ENCODE assay signal across 24 cellular contexts in genomic region chr7:28237368-28237767, GRCh38. TPM values are rescaled to one million over a fixed set of nuclear protein-coding genes. Genes with fewer than 3 reads are reported as not detected.
A peak's percentile ranks its signal among the peaks of the same experiment; 100 is the strongest.
DNase-seq lines count a peak whose midpoint lies in the region; ATAC-seq, FAIRE-seq and TF ChIP-seq lines count a peak whose summit lies in the region.
"Had no signal": no experiment of that assay in that cellular context is flagged by ENCODE, and none has a peak within 500 bp of the region (broad histone marks: within the 10 kb centered on the region; RNA-seq: fewer than 3 reads in every experiment).

No MANE protein-coding gene starts in this region.

- H4K91ac ChIP-seq in H1 (replicated peaks; ENCODE audit: insufficient read length, low read length) = peak overlapping the region; percentile 92

- peak overlapping the region; percentile 74 for H3K27ac ChIP-seq in HUES48 (ENCODE audit: low read depth, low read length)
- H3K27ac ChIP-seq in H1 (ENCODE audit: low read depth, low read length) = no peak overlapping the region
- no peak overlapping the region for H3K27ac ChIP-seq in upper lobe of right lung
- H3K27ac ChIP-seq: GM23248, SJSA1 had no signal

- no peaks in the 10 kb centered on the region for H3K27me3 ChIP-seq in HUES48 (ENCODE audit: control insufficient read depth, insufficient read depth, low read length)
- H3K27me3 ChIP-seq in H1 (replicated peaks in 1 of 4; ENCODE audit: control insufficient read depth in 3 of 4, extremely low read depth in 1 of 4, insufficient read depth in 3 of 4, low read length in 3 of 4) = no peaks in the 10 kb centered on the region
- no peaks in the 10 kb centered on the region for H3K27me3 ChIP-seq in upper lobe of right lung
- H3K27me3 ChIP-seq: SJSA1 had no signal

- H2BK20ac ChIP-seq in H1 (ENCODE audit: low read length) = peak overlapping the region; percentile 91; the same call in 1 of the 2 replicates

- no peak overlapping the region for H3K4me2 ChIP-seq in H1 (ENCODE audit: insufficient read depth in 1 of 2, low read depth in 2 of 2, low read length in 2 of 2)

- TF ChIP-seq CTCF in H1 (IDR thresholded peaks at IDR 0.05; ENCODE audit: control extremely low read depth in 1 of 3, insufficient read depth in 1 of 3, low read depth in 1 of 3, low read length in 3 of 3) (no peak), upper lobe of right lung (IDR thresholded peaks at IDR 0.05) (no peak)

- no peak overlapping the region for H2AFZ ChIP-seq in H1 (ENCODE audit: low read length)
- H2AFZ ChIP-seq: GM23248 had no signal

- TF ChIP-seq POLR2A in H1 (IDR thresholded peaks at IDR 0.05; ENCODE audit: control extremely low read depth in 1 of 2, low read depth in 2 of 2, low read length in 2 of 2) = no peak

- H4K5ac ChIP-seq in H1 (ENCODE audit: insufficient read length, low read depth, low read length) = peak overlapping the region; percentile 54

- intact Hi-C loops in upper lobe of right lung (cut with DNase I) = no loop called here

- 0 out of 2 replicates have a peak overlapping the region, but pooled peaks have one; percentile 7 for H2AK5ac ChIP-seq in H1 (ENCODE audit: low read depth, low read length)

- WGBS in H1 (ENCODE audit: extremely low coverage in 1 of 2, insufficient coverage in 1 of 2, insufficient read length in 1 of 2, insufficient replicate concordance in 2 of 2, low coverage in 1 of 2, low lambda C conversion rate in 2 of 2, missing lambda C conversion rate in 1 of 2), 2 experiments = 87% methylated on average over 5 of the region's 5 CpGs; no CpG with 5 or more reads in 1 of the 2 experiments

- H3K36me3 ChIP-seq in HUES48 (ENCODE audit: control insufficient read depth, insufficient read depth, low read length) (no peaks in the 10 kb centered on the region), H1 (ENCODE audit: control insufficient read depth in 2 of 4, insufficient read depth in 4 of 4, low read length in 3 of 4) (no peaks in the 10 kb centered on the region), upper lobe of right lung (no peaks in the 10 kb centered on the region)
- H3K36me3 ChIP-seq: SJSA1 had no signal

- POLR2A ChIA-PET in H1 (lab: Charles Lee; ENCODE audit: partially characterized antibody) = no interaction called here

- H2BK12ac ChIP-seq in H1 (ENCODE audit: low read depth, low read length) = no peak overlapping the region

- FAIRE-seq in H1 (lab: Jason Lieb, UNC) = no peak
- FAIRE-seq in urothelium cell line (lab: Jason Lieb, UNC) = peak; percentile 20
- FAIRE-seq: GM18507, K562 had no signal

- no peak overlapping the region for H3K9ac ChIP-seq in HUES48 (ENCODE audit: low read depth, low read length)
- H3K9ac ChIP-seq in H1 (replicated peaks in 1 of 4; ENCODE audit: extremely low read depth in 1 of 4, low read depth in 3 of 4, low read length in 3 of 4) = no peak overlapping the region
- H3K9ac ChIP-seq: GM23248 had no signal

- CTCF ChIA-PET in H1 (lab: Charles Lee; ENCODE audit: partially characterized antibody) = interaction anchor here (0.6 kb wide), 1 partner anchor 141 kb away, joined by 3 read pairs; no protein-coding TSS in a partner anchor

- H3K9me3 ChIP-seq in HUES48 (ENCODE audit: control insufficient read depth, insufficient read depth, low read length) (no peaks in the 10 kb centered on the region), H1 (ENCODE audit: insufficient read depth in 2 of 2, low read depth in 1 of 2, low read length in 1 of 2) (no peaks in the 10 kb centered on the region), upper lobe of right lung (no peaks in the 10 kb centered on the region)
- H3K9me3 ChIP-seq: SJSA1 had no signal

- H3K18ac ChIP-seq in H1 (ENCODE audit: extremely low read depth, low read length) = peak overlapping the region; percentile 40

- H2BK5ac ChIP-seq in H1 (ENCODE audit: low read depth, low read length) = peak overlapping the region; percentile 91; the same call in 1 of the 2 replicates

- H2BK120ac ChIP-seq in H1 (replicated peaks; ENCODE audit: low read depth, low read length) = peak overlapping the region; percentile 25

- H3K23ac ChIP-seq in H1 (ENCODE audit: insufficient read length) = no peak overlapping the region

- no peaks in the 10 kb centered on the region for H3K23me2 ChIP-seq in H1 (ENCODE audit: low read depth, low read length)

- peak overlapping the region; percentile 91 for H3K14ac ChIP-seq in H1 (ENCODE audit: insufficient read length)

- no peak for ATAC-seq in upper lobe of right lung
- ATAC-seq: K562, PC-3 had no signal

- no peaks in the 10 kb centered on the region for H4K20me1 ChIP-seq in H1 (replicated peaks in 1 of 2; ENCODE audit: control insufficient read depth in 1 of 2, insufficient read depth in 2 of 2, low read length in 2 of 2)

- no peak overlapping the region for H2BK15ac ChIP-seq in H1 (ENCODE audit: low read length)

- peak overlapping the region; percentile 94 for H3K4ac ChIP-seq in H1 (replicated peaks; ENCODE audit: insufficient read length, low read depth, low read length)

- H3K4me3 ChIP-seq in HUES48 (ENCODE audit: low read depth, low read length) (no peak overlapping the region), H1 (ENCODE audit: extremely low read depth in 1 of 4, insufficient read depth in 2 of 4, low read depth in 3 of 4, low read length in 4 of 4) (no peak overlapping the region), upper lobe of right lung (no peak overlapping the region)
- H3K4me3 ChIP-seq: GM23248, K562, SJSA1 had no signal

- no peaks in the 10 kb centered on the region for H3K79me2 ChIP-seq in H1 (ENCODE audit: control insufficient read depth in 1 of 2, insufficient read depth in 2 of 2, low read length in 2 of 2)

- H3K4me1 ChIP-seq in HUES48 (ENCODE audit: control insufficient read depth, insufficient read depth, low read length) (peaks cover 29% of the 10 kb centered on the region), H1 (replicated peaks in 1 of 4; ENCODE audit: control insufficient read depth in 3 of 4, insufficient read depth in 4 of 4, low read length in 3 of 4) (peaks cover 0 to 8% (median 2%) of the 10 kb centered on the region in 4 experiments; a peak in 4 of 7 replicates), upper lobe of right lung (no peaks in the 10 kb centered on the region)
- H3K4me1 ChIP-seq: SJSA1 had no signal

- H3K56ac ChIP-seq in H1 (replicated peaks; ENCODE audit: insufficient read length, low read depth, low read length) = no peak overlapping the region

- TF ChIP-seq EP300 in H1 (IDR thresholded peaks at IDR 0.05; ENCODE audit: borderline replicate concordance in 1 of 2, low read depth in 2 of 2, low read length in 2 of 2) = no peak

- DNase-seq in GF-D8 (lab: John Stamatoyannopoulos, UW) (peak; percentile 43), H1 (ENCODE audit: low read depth in 1 of 2, low spot score in 2 of 2) (no peak), urothelium cell line (ENCODE audit: low spot score) (no peak), HUDEP-2 (lab: John Stamatoyannopoulos, UW; ENCODE audit: unreplicated experiment in 76 of 76) (no peak), upper lobe of right lung (no peak), medulla oblongata (ENCODE audit: extremely low spot score) (no peak)
- DNase-seq: C1 segment of cervical spinal cord; Calu3; GM23248; HCEC 1CT; Kasumi-1; MV-4-11; NCI-H1105 treated with DMSO at 0.1 percent for 48 hours; NCI-H146; NCI-H1930; NCI-H2107; NCI-H524; NCI-H774; NK-92 treated with Interleukin-12 subunit alpha and Interleukin-12 subunit beta, amount 100 ng/mL, for 24 hours; PC-3 had no signal

- TF ChIP-seq RAD21 in H1 (IDR thresholded peaks at IDR 0.05 in 1 of 2, conservative IDR thresholded peaks at IDR 0.05 in 1 of 2; ENCODE audit: low read depth in 2 of 2, low read length in 2 of 2) = no peak

- no peak overlapping the region for H4K8ac ChIP-seq in H1 (ENCODE audit: extremely low read depth, insufficient read depth, low read length)

- no peaks in the 10 kb centered on the region for H3K79me1 ChIP-seq in H1 (ENCODE audit: low read depth, low read length)

TF ChIP-seq in H1, 55 proteins besides CTCF, POLR2A, EP300 and RAD21:
- TF ChIP-seq NRF1 (IDR thresholded peaks at IDR 0.05; ENCODE audit: low read depth, low read length) (no peak), BCL11A (IDR thresholded peaks at IDR 0.05; ENCODE audit: low read depth in 2 of 2, low read length in 2 of 2) (no peak), SIX5 (IDR thresholded peaks at IDR 0.05; ENCODE audit: low read depth, low read length) (no peak), HDAC2 (IDR thresholded peaks at IDR 0.05; ENCODE audit: borderline replicate concordance in 1 of 2, low read depth in 2 of 2, low read length in 2 of 2) (no peak)
- TF ChIP-seq, protein P1, sequence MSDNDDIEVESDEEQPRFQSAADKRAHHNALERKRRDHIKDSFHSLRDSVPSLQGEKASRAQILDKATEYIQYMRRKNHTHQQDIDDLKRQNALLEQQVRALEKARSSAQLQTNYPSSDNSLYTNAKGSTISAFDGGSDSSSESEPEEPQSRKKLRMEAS (IDR thresholded peaks at IDR 0.05) = no peak

RNA-seq across cellular contexts. Expression of gene JAZF1, which starts 56.8 kb away (rescaled TPM):
- total RNA-seq in H1 (2021; fragmentation: NEBNext Ultra II Directional; extraction: Animal tissue kit (Norgen Biotek cat#: 25700)) = 21.8 and 26.5 TPM in 2 replicates
- polyA plus RNA-seq in H1 (2011; rRNA removed) = 2.6 and 4.9 TPM in 2 replicates
- polyA plus RNA-seq in H1 (2011; cell fraction: cytosol; rRNA removed) = 3.1 TPM
- 8.9 TPM for polyA plus RNA-seq in H1 (2011; cell fraction: nucleus; rRNA removed)
- 8.8 to 13.2 TPM (median 12.8 TPM) in 4 replicates for polyA plus RNA-seq in H1 (2012, experiment 1 of 2)
- 3.2 TPM for polyA plus RNA-seq in H1 (2012, experiment 2 of 2)
- polyA plus RNA-seq in H1 (2013, experiment 1 of 2) = 17.8 TPM
- 17.6 TPM for polyA plus RNA-seq in H1 (2013, experiment 2 of 2)
- polyA minus RNA-seq in H1 (2011; rRNA and poly(A)+ RNA removed) = 6.1 and 8.4 TPM in 2 replicates
- polyA minus RNA-seq in H1 (2011; cell fraction: cytosol; rRNA and poly(A)+ RNA removed) = 7.7 TPM
- 14.0 TPM for polyA minus RNA-seq in H1 (2011; cell fraction: nucleus; rRNA and poly(A)+ RNA removed)
- 20.6 TPM for total RNA-seq in upper lobe of right lung
